ENCODE assay signal across 1 cellular context in genomic region chr7:157183832-157184231, GRCh38.
TF ChIP-seq lines count a peak whose summit lies in the region.

No MANE protein-coding gene starts in this region.

TF ChIP-seq in GM23338, 12 proteins besides CTCF, POLR2A, EP300 and RAD21 (continued from another document):
- no peak for TF ChIP-seq REST (IDR thresholded peaks at IDR 0.05; ENCODE audit: unreplicated experiment)
- TF ChIP-seq ZNF114 (CRISPR knock-in tag; IDR thresholded peaks at IDR 0.05), result no peak
